Comparison of ENCODE assay signal across 1 cellular context in genomic region chr16:84759906-84760305, GRCh38.
TF ChIP-seq lines count a peak whose summit lies in the region.

No MANE protein-coding gene starts in this region.

TF ChIP-seq in GM12878, 131 proteins besides CTCF, POLR2A, EP300 and RAD21:
- TF ChIP-seq USF2 (IDR thresholded peaks at IDR 0.05; ENCODE audit: borderline replicate concordance, low read depth, low read length): no peak
- no peak for TF ChIP-seq TCF7 (IDR thresholded peaks at IDR 0.05; ENCODE audit: borderline replicate concordance)
- TF ChIP-seq IRF5 (IDR thresholded peaks at IDR 0.05; ENCODE audit: borderline replicate concordance): no peak
- no peak for TF ChIP-seq CREM (IDR thresholded peaks at IDR 0.05; ENCODE audit: low read depth)
- TF ChIP-seq PAX8 (IDR thresholded peaks at IDR 0.05): no peak
- no peak for TF ChIP-seq ATF7 (IDR thresholded peaks at IDR 0.05; ENCODE audit: low read depth)
- no peak for TF ChIP-seq CBX3 (IDR thresholded peaks at IDR 0.05; ENCODE audit: borderline replicate concordance, low read depth)
- no peak for TF ChIP-seq MXI1 (IDR thresholded peaks at IDR 0.05; ENCODE audit: low read depth, low read length)
- TF ChIP-seq, protein P1, sequence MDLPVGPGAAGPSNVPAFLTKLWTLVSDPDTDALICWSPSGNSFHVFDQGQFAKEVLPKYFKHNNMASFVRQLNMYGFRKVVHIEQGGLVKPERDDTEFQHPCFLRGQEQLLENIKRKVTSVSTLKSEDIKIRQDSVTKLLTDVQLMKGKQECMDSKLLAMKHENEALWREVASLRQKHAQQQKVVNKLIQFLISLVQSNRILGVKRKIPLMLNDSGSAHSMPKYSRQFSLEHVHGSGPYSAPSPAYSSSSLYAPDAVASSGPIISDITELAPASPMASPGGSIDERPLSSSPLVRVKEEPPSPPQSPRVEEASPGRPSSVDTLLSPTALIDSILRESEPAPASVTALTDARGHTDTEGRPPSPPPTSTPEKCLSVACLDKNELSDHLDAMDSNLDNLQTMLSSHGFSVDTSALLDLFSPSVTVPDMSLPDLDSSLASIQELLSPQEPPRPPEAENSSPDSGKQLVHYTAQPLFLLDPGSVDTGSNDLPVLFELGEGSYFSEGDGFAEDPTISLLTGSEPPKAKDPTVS (IDR thresholded peaks at IDR 0.05; ENCODE audit: low read depth, low read length): no peak
